19 cellular contexts compared by ENCODE assay signal in genomic region chr1:175024773-175025172, GRCh38. TPM values are rescaled to one million over a fixed set of nuclear protein-coding genes. Genes with fewer than 3 reads are reported as not detected.
DNase-seq lines count a peak whose midpoint lies in the region; ATAC-seq, FAIRE-seq and TF ChIP-seq lines count a peak whose summit lies in the region.
"Had no signal": no experiment of that assay in that cellular context is flagged by ENCODE, and none has a peak within 500 bp of the region (broad histone marks: within the 10 kb centered on the region; RNA-seq: fewer than 3 reads in every experiment).

No MANE protein-coding gene starts in this region.

- TF ChIP-seq POLR2A in GM12892 (IDR thresholded peaks at IDR 0.05; ENCODE audit: low read depth, low read length), result no peak

- CTCF ChIA-PET in activated B cell treated with CpG ODN at 0.5 μM for 24 hours (lab: Charles Lee), result interaction anchor here (1.0 kb wide), 1 partner anchor 100 kb away, joined by 4 read pairs; no protein-coding TSS in a partner anchor

- H3K79me2 ChIP-seq in smooth muscle cell (ENCODE audit: low read depth), result peaks cover 29% of the 10 kb centered on the region

- no peak overlapping the region for H3K27ac ChIP-seq in smooth muscle cell (ENCODE audit: low read depth)

- FAIRE-seq in GM12892 (lab: Jason Lieb, UNC), result no peak
- FAIRE-seq: H54, HepG2 had no signal

- no peaks in the 10 kb centered on the region for H3K27me3 ChIP-seq in smooth muscle cell (ENCODE audit: low read depth)

- H3K9ac ChIP-seq in smooth muscle cell (ENCODE audit: low read depth), result no peak overlapping the region

- DNase-seq in activated naive CD4-positive, alpha-beta T cell treated with anti-CD3 and anti-CD28 coated beads, Interleukin-2, amount 50 U/mL, for 16 hours, result no peak
- DNase-seq in activated B cell treated with CpG ODN at 0.5 μM for 24 hours (no peak), endothelial cell (ENCODE audit: low spot score) (no peak), smooth muscle cell (lab: John Stamatoyannopoulos, UW; ENCODE audit: unreplicated experiment) (no peak), NCI-H2029 (lab: John Stamatoyannopoulos, UW) (no peak), NCI-H2081 (lab: John Stamatoyannopoulos, UW) (no peak), GM12892 (ENCODE audit: insufficient read length) (no peak)
- DNase-seq: Calu3; caudate nucleus; MM.1S; NCI-H1694 treated with DMSO at 0.1 percent for 48 hours; NCI-H446 treated with DMSO at 0.1 percent for 48 hours; posterior cingulate gyrus; stimulated activated CD4-positive, alpha-beta T cell treated with anti-CD3 and anti-CD28 coated beads, Interleukin-4, amount 100 ng/mL, for 24 hours had no signal

- H3K27me3 Mint-ChIP-seq in activated naive CD4-positive, alpha-beta T cell treated with anti-CD3 and anti-CD28 coated beads, Interleukin-2, amount 50 U/mL, for 24 hours, result no peaks in the 10 kb centered on the region
- H3K27me3 Mint-ChIP-seq in activated B cell treated with CpG ODN at 0.5 μM for 24 hours (no peaks in the 10 kb centered on the region), endothelial cell (ENCODE audit: unreplicated experiment) (peaks cover 2% of the 10 kb centered on the region)

- H3K36me3 Mint-ChIP-seq in activated naive CD4-positive, alpha-beta T cell treated with anti-CD3 and anti-CD28 coated beads, Interleukin-2, amount 50 U/mL, for 24 hours, result peaks cover 3% of the 10 kb centered on the region
- peaks cover 19% of the 10 kb centered on the region for H3K36me3 Mint-ChIP-seq in activated B cell treated with CpG ODN at 0.5 μM for 24 hours (ENCODE audit: low read depth)
- peaks cover 6% of the 10 kb centered on the region for H3K36me3 Mint-ChIP-seq in endothelial cell (ENCODE audit: low read depth, unreplicated experiment)

- H3K4me2 ChIP-seq in smooth muscle cell, result no peak overlapping the region

- H3K9me3 ChIP-seq in smooth muscle cell (replicated peaks; ENCODE audit: low read depth), result no peaks in the 10 kb centered on the region

- H3F3A ChIP-seq in smooth muscle cell (ENCODE audit: low read depth), result peaks cover 5% of the 10 kb centered on the region

- peaks cover 44% of the 10 kb centered on the region for H3K4me1 Mint-ChIP-seq in activated naive CD4-positive, alpha-beta T cell treated with anti-CD3 and anti-CD28 coated beads, Interleukin-2, amount 50 U/mL, for 24 hours
- H3K4me1 Mint-ChIP-seq in activated B cell treated with CpG ODN at 0.5 μM for 24 hours (peaks cover 33% of the 10 kb centered on the region), endothelial cell (ENCODE audit: unreplicated experiment) (peaks cover 23% of the 10 kb centered on the region)

- ATAC-seq in activated B cell treated with CpG ODN at 0.5 μM for 24 hours (ENCODE audit: low read depth), result no peak
- ATAC-seq: HepG2 had no signal

- peaks cover 6% of the 10 kb centered on the region for H4K20me1 ChIP-seq in smooth muscle cell (ENCODE audit: low read depth)

- intact Hi-C loops in activated B cell treated with CpG ODN at 0.5 μM for 24 hours (cut with micrococcal nuclease), result loop anchor here (5.0 to 10.0 kb wide), 5 partner anchors 200 to 1858 kb away; partner anchors contain the start of genes KLHL20, PRDX6 and RC3H1

- H3K4me3 ChIP-seq in smooth muscle cell, result no peak overlapping the region

- POLR2A ChIA-PET in activated B cell treated with CpG ODN at 0.5 μM for 24 hours (lab: Charles Lee), result interaction anchor here (1.1 to 4.0 kb wide), 2 partner anchors 25 to 225 kb away, joined by 3 to 139 read pairs; partner anchors contain the start of gene CACYBP

- TF ChIP-seq CTCF in activated B cell treated with CpG ODN at 0.5 μM for 24 hours (IDR thresholded peaks at IDR 0.05) (no peak), endothelial cell (IDR thresholded peaks at IDR 0.05; ENCODE audit: unreplicated experiment) (no peak), smooth muscle cell (IDR thresholded peaks at IDR 0.05; ENCODE audit: borderline replicate concordance, insufficient read depth, poor library complexity, severe bottlenecking) (no peak)

- peak overlapping the region; percentile 55 for H3K4me3 Mint-ChIP-seq in activated naive CD4-positive, alpha-beta T cell treated with anti-CD3 and anti-CD28 coated beads, Interleukin-2, amount 50 U/mL, for 24 hours
- peak overlapping the region; percentile 13 for H3K4me3 Mint-ChIP-seq in activated B cell treated with CpG ODN at 0.5 μM for 24 hours
- peak overlapping the region; percentile 56 for H3K4me3 Mint-ChIP-seq in endothelial cell (ENCODE audit: unreplicated experiment)

- WGBS in smooth muscle cell (ENCODE audit: low lambda C conversion rate), result 97% methylated on average over 2 of the region's 2 CpGs

- H3K36me3 ChIP-seq in smooth muscle cell (ENCODE audit: low read depth), result no peaks in the 10 kb centered on the region

- no peaks in the 10 kb centered on the region for H3K9me3 Mint-ChIP-seq in activated naive CD4-positive, alpha-beta T cell treated with anti-CD3 and anti-CD28 coated beads, Interleukin-2, amount 50 U/mL, for 24 hours
- peaks cover 5% of the 10 kb centered on the region for H3K9me3 Mint-ChIP-seq in activated B cell treated with CpG ODN at 0.5 μM for 24 hours
- no peaks in the 10 kb centered on the region for H3K9me3 Mint-ChIP-seq in endothelial cell (ENCODE audit: unreplicated experiment)

- H3K4me1 ChIP-seq in smooth muscle cell (ENCODE audit: low read depth), result peaks cover 6% of the 10 kb centered on the region

- peak overlapping the region; percentile 64 for H3K27ac Mint-ChIP-seq in activated naive CD4-positive, alpha-beta T cell treated with anti-CD3 and anti-CD28 coated beads, Interleukin-2, amount 50 U/mL, for 24 hours
- H3K27ac Mint-ChIP-seq in activated B cell treated with CpG ODN at 0.5 μM for 24 hours, result no peak overlapping the region
- H3K27ac Mint-ChIP-seq in endothelial cell (ENCODE audit: unreplicated experiment), result peak overlapping the region; percentile 59

- peak overlapping the region; percentile 10 for H2AFZ ChIP-seq in smooth muscle cell (ENCODE audit: low read depth)

RNA-seq across cellular contexts. Expression of gene MRPS14, which starts 1.5 kb away (rescaled TPM):
- total RNA-seq in activated B cell treated with CpG ODN at 0.5 μM for 24 hours (36.5 and 36.9 TPM in 2 replicates), endothelial cell (ENCODE audit: unreplicated experiment) (41.5 TPM), smooth muscle cell (20.6 and 29.1 TPM in 2 replicates)
- 57.2 and 58.0 TPM in 2 replicates for polyA plus RNA-seq in smooth muscle cell
- 36.4 TPM for polyA plus RNA-seq in GM12892 (2012; ENCODE audit: missing spikeins)

RNA-seq across cellular contexts. Expression of gene CACYBP, which starts 25.0 kb away (rescaled TPM):
- total RNA-seq in activated B cell treated with CpG ODN at 0.5 μM for 24 hours (90.9 and 98.8 TPM in 2 replicates), endothelial cell (ENCODE audit: unreplicated experiment) (95.0 TPM), smooth muscle cell (46.8 and 548 TPM in 2 replicates)
- polyA plus RNA-seq in smooth muscle cell, result 51.1 and 54.6 TPM in 2 replicates
- 142 TPM for polyA plus RNA-seq in GM12892 (2012; ENCODE audit: missing spikeins)

RNA-seq across cellular contexts. Expression of gene TNN, which starts 42.9 kb away (rescaled TPM):
- total RNA-seq in activated B cell treated with CpG ODN at 0.5 μM for 24 hours (not detected in 2 replicates), endothelial cell (ENCODE audit: unreplicated experiment) (4.1 TPM), smooth muscle cell (0.63 and 0.72 TPM in 2 replicates)
- 0.56 and 0.86 TPM in 2 replicates for polyA plus RNA-seq in smooth muscle cell
- 0.06 TPM for polyA plus RNA-seq in GM12892 (2012; ENCODE audit: missing spikeins)
- total RNA-seq: G401, HepG2, RPMI7951 had no signal
- polyA plus RNA-seq: HepG2 had no signal
